In the genomic region with DNA sequence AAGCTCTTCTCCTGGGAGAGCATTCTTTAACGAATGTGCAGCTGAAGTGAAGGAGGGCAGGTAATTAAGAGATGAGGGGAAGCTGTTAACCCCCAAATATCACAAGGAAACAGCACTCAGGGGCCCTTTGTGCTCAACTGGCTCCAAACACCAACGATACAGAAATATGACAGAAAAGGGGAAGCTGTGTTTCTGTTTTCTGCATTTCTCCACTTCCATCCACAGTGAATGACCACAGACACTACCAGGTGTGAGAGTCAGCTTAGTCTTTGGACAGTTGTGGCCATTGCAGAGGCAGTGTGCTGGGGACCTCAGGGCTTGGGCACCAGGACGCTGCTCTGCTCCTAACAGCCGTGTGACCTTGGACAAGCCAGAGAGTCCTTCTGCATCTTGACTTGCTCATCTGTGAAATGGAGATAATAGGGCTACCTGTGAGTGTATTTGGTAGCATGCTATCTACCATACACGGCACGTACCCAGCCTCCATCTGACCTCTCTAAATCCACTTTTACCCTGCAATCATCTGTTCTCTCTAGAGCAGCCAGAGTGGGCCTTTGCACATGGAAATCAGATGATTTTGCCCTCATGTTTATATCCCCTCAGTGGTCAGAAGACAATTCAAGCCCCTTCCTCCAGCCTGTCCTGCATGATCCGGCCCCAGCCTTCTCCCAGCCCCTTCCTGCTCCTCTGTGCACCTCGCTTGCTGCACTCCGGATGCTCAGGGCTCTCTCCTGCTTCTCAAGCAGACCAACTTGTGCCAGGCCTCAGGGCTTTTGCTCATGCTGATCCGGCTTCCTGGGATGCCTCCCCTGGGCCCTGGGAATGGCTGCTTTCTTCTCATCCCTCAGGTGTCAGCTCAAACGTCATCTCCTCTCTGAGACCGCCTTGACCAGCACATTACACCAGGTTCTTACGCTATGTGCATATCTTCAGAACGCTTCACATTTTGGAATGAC, we compare ENCODE assay signal across 18 cellular contexts. TPM values are rescaled to one million over a fixed set of nuclear protein-coding genes. Genes with fewer than 3 reads are reported as not detected.
A peak's percentile ranks its signal among the peaks of the same experiment; 100 is the strongest.
DNase-seq lines count a peak whose midpoint lies in the region; ATAC-seq, FAIRE-seq and TF ChIP-seq lines count a peak whose summit lies in the region.
"Had no signal": no experiment of that assay in that cellular context is flagged by ENCODE, and none has a peak within 500 bp of the region (broad histone marks: within the 10 kb centered on the region; RNA-seq: fewer than 3 reads in every experiment).

No MANE protein-coding gene starts in this region.

- no peak overlapping the region for H3K4me2 ChIP-seq in H9 (ENCODE audit: insufficient read depth, insufficient read length, low read length)

- no peaks in the 10 kb centered on the region for H3K79me2 ChIP-seq in H9 (ENCODE audit: insufficient read depth, low read length)

- H3K36me3 ChIP-seq in colonic mucosa (no peaks in the 10 kb centered on the region), rectal smooth muscle tissue (ENCODE audit: control insufficient read depth, insufficient read depth, low read length) (no peaks in the 10 kb centered on the region), upper lobe of left lung (no peaks in the 10 kb centered on the region)

- no peaks in the 10 kb centered on the region for H4K20me1 ChIP-seq in H9 (ENCODE audit: control insufficient read depth, insufficient read depth, insufficient read length)

- no peak overlapping the region for H3T11ph ChIP-seq in H9 (ENCODE audit: low read length)

- H2BK5ac ChIP-seq in H9 (ENCODE audit: insufficient read length, low read length): no peak overlapping the region

- peak; percentile 71 for FAIRE-seq in GM12892 (lab: Jason Lieb, UNC)
- FAIRE-seq: H54 had no signal

- no peak overlapping the region for H4K8ac ChIP-seq in H9 (replicated peaks; ENCODE audit: insufficient read length, low read depth, low read length)

- intact Hi-C loops in colonic mucosa (cut with DNase I): no loop called here

- no peak overlapping the region for H4K5ac ChIP-seq in H9 (ENCODE audit: insufficient read length, low read depth, low read length)

- no peak overlapping the region for H3K27ac Mint-ChIP-seq in H9
- H3K27ac Mint-ChIP-seq: dendritic cell treated with granulocyte-macrophage colony-stimulating factor and Interleukin-4, amounts not matched to agents 40 ng/mL and 50 ng/mL, for 4 days had no signal

- H3K4ac ChIP-seq in H9 (ENCODE audit: low read depth, low read length): no peak overlapping the region

- H3K4me3 ChIP-seq in NB4 (ENCODE audit: low read depth, low read length): no peak overlapping the region
- no peak overlapping the region for H3K4me3 ChIP-seq in colonic mucosa
- no peak overlapping the region for H3K4me3 ChIP-seq in rectal smooth muscle tissue (ENCODE audit: low read length)
- H3K4me3 ChIP-seq in upper lobe of left lung: no peak overlapping the region
- H3K4me3 ChIP-seq: psoas muscle had no signal

- H3K4me1 ChIP-seq in colonic mucosa (peaks cover 6% of the 10 kb centered on the region), rectal smooth muscle tissue (ENCODE audit: control insufficient read depth, insufficient read depth, low read length) (peaks cover 3% of the 10 kb centered on the region), H9 (ENCODE audit: insufficient read depth, low read length) (no peaks in the 10 kb centered on the region), upper lobe of left lung (peaks cover 38 to 58% (median 54%) of the 10 kb centered on the region in 4 donors)

- no peak overlapping the region for H2AFZ ChIP-seq in H9 (ENCODE audit: low read length)

- no peak overlapping the region for H2BK120ac ChIP-seq in H9 (ENCODE audit: low read depth, low read length, poor library complexity, severe bottlenecking)

- H3K27me3 Mint-ChIP-seq in H9 (ENCODE audit: low read depth): peaks cover 9% of the 10 kb centered on the region

- DNase-seq in GM12892 (ENCODE audit: insufficient read length) (no peak), NB4 (ENCODE audit: low read depth) (peak; percentile 23), colonic mucosa (peak; percentile 16), NCI-H748 (lab: John Stamatoyannopoulos, UW; ENCODE audit: unreplicated experiment) (no peak), H9 (no peak), upper lobe of left lung (no peak)
- DNase-seq: amniotic stem cell; NCI-H1105 treated with DMSO at 0.1 percent for 48 hours; NCI-H345; psoas muscle; stimulated activated CD4-positive, alpha-beta T cell treated with anti-CD3 and anti-CD28 coated beads, Interleukin-2, amount 100 ng/mL, for 24 hours had no signal

- H3K9me3 ChIP-seq in colonic mucosa (no peaks in the 10 kb centered on the region), H9 (ENCODE audit: control insufficient read depth, low read depth, low read length) (no peaks in the 10 kb centered on the region), upper lobe of left lung (no peaks in the 10 kb centered on the region)
- H3K9me3 ChIP-seq: psoas muscle had no signal

- H3K18ac ChIP-seq in H9 (ENCODE audit: insufficient read length, low read depth, low read length): no peak overlapping the region

- H3K14ac ChIP-seq in H9 (ENCODE audit: insufficient read depth, low read length): no peak overlapping the region; the same call in 1 of the 2 replicates

- TF ChIP-seq CTCF in NB4 (IDR thresholded peaks at IDR 0.05; ENCODE audit: low read depth, low read length) (no peak), colonic mucosa (IDR thresholded peaks at IDR 0.05) (no peak), H9 (conservative IDR thresholded peaks at IDR 0.05) (no peak), upper lobe of left lung (IDR thresholded peaks at IDR 0.05) (no peak)

- H3K9ac ChIP-seq in colonic mucosa (ENCODE audit: low read depth in 2 of 2, low read length in 2 of 2) (no peak overlapping the region), rectal smooth muscle tissue (ENCODE audit: low read length) (peak overlapping the region; percentile 12), H9 (ENCODE audit: extremely low read depth, insufficient read length, low read length) (no peak overlapping the region)

- H3K27ac ChIP-seq in colonic mucosa (no peak overlapping the region), rectal smooth muscle tissue (ENCODE audit: low read depth, low read length) (no peak overlapping the region), H9 (ENCODE audit: insufficient read length, low read depth, low read length) (no peak overlapping the region), upper lobe of left lung (no peak overlapping the region)
- H3K27ac ChIP-seq: psoas muscle had no signal

- no peak overlapping the region for H4K91ac ChIP-seq in H9 (ENCODE audit: insufficient read length, low read depth, low read length)

- peaks cover 16 to 29% of the 10 kb centered on the region in 2 experiments for H3K4me1 Mint-ChIP-seq in H9

- no peak overlapping the region for H3K56ac ChIP-seq in H9 (ENCODE audit: insufficient read length, low read depth, low read length)

- no peak overlapping the region for H3K23ac ChIP-seq in H9 (ENCODE audit: insufficient read length, low read depth, low read length)

- TF ChIP-seq POLR2A in GM12892 (IDR thresholded peaks at IDR 0.05; ENCODE audit: low read depth, low read length) (no peak), NB4 (IDR thresholded peaks at IDR 0.05; ENCODE audit: extremely low read depth, insufficient read length) (no peak), upper lobe of left lung (IDR thresholded peaks at IDR 0.05) (no peak)

- TF ChIP-seq EP300 in upper lobe of left lung (IDR thresholded peaks at IDR 0.05): no peak

- H2AK5ac ChIP-seq in H9 (ENCODE audit: insufficient read length, low read length): no peak overlapping the region

- ATAC-seq in HG02571 (IDR thresholded peaks at IDR 0.05; ENCODE audit: unreplicated experiment) (no peak), upper lobe of left lung (ENCODE audit: low FRiP score in 2 of 2) (no peak)
- ATAC-seq: psoas muscle had no signal

- no peak overlapping the region for H2BK15ac ChIP-seq in H9 (ENCODE audit: low read depth, low read length)

- H2BK20ac ChIP-seq in H9 (ENCODE audit: low read depth, low read length, poor library complexity, severe bottlenecking): no peak overlapping the region

- no peaks in the 10 kb centered on the region for H3K27me3 ChIP-seq in colonic mucosa
- no peaks in the 10 kb centered on the region for H3K27me3 ChIP-seq in rectal smooth muscle tissue (ENCODE audit: control insufficient read depth, insufficient read depth, low read length)
- H3K27me3 ChIP-seq in H9 (ENCODE audit: insufficient read depth, low read length): no peaks in the 10 kb centered on the region
- no peaks in the 10 kb centered on the region for H3K27me3 ChIP-seq in upper lobe of left lung

- no peaks in the 10 kb centered on the region; a peak in 1 of 5 replicates for H3K9me3 Mint-ChIP-seq in H9
- H3K9me3 Mint-ChIP-seq: CD14-positive monocyte; dendritic cell treated with granulocyte-macrophage colony-stimulating factor and Interleukin-4, amounts not matched to agents 40 ng/mL and 50 ng/mL, for 4 days had no signal

- H3K79me1 ChIP-seq in H9 (ENCODE audit: insufficient read depth, low read depth, low read length, poor library complexity, severe bottlenecking): no peaks in the 10 kb centered on the region

- no peaks in the 10 kb centered on the region for H3K23me2 ChIP-seq in H9 (ENCODE audit: insufficient read length, low read depth, low read length, poor library complexity, severe bottlenecking)

- no peak overlapping the region for H2BK12ac ChIP-seq in H9 (ENCODE audit: insufficient read length, low read depth, low read length)

- no CpG with 5 or more reads among the region's 14 CpGs for WGBS in H9 (ENCODE audit: extremely low coverage, insufficient read length, low lambda C conversion rate)
- WGBS in upper lobe of left lung, 2 donors: 79 to 81% methylated on average over 14 of the region's 14 CpGs

- no peak overlapping the region for H3K4me3 Mint-ChIP-seq in H9
- H3K4me3 Mint-ChIP-seq: dendritic cell treated with granulocyte-macrophage colony-stimulating factor and Interleukin-4, amounts not matched to agents 40 ng/mL and 50 ng/mL, for 4 days had no signal

- no peaks in the 10 kb centered on the region for H3K36me3 Mint-ChIP-seq in H9 (ENCODE audit: insufficient read depth in 1 of 3, low read depth in 3 of 3)
- H3K36me3 Mint-ChIP-seq: CD14-positive monocyte had no signal

RNA-seq across cellular contexts. Expression of a gene that starts 4.7 kb away (rescaled TPM):
- polyA plus RNA-seq in GM12892 (2012; ENCODE audit: missing spikeins): 0.13 TPM
- total RNA-seq in colonic mucosa: 100 to 1,000 TPM; 116 to 130 TPM
- total RNA-seq in H9 (2021): 2.5 TPM in 2 replicates
- 100 to 1,000 TPM in 3 of 6 donors, 10 to 100 TPM in 3; 71.3 to 191 (median 120) TPM for total RNA-seq in upper lobe of left lung
- total RNA-seq: mononuclear cell had no signal
- polyA plus RNA-seq: CD14-positive monocyte had no signal

RNA-seq across cellular contexts. Expression of a gene that starts 45.9 kb away (rescaled TPM):
- polyA plus RNA-seq in GM12892 (2012; ENCODE audit: missing spikeins): not detected
- not detected for total RNA-seq in colonic mucosa
- total RNA-seq in H9 (2021): not detected in 2 replicates
- total RNA-seq in upper lobe of left lung: 1 to 10 TPM in 1 of 6 donors, not detected in 5; 2.1 TPM
- total RNA-seq: mononuclear cell, RPMI7951 had no signal
- polyA plus RNA-seq: CD14-positive monocyte had no signal

Comparison
In these comparisons a context has a peak if more than half of its experiments do, and no peak if none do; other contexts are left out.
1. DNase-seq: peak in NB4 (single experiment) and colonic mucosa (single experiment); none in GM12892 (single experiment), NCI-H748 (single experiment), H9 (single experiment) and upper lobe of left lung (0 of 2).
2. RNA of a gene that starts 4.7 kb away (total RNA-seq): 71.3 to 191 TPM in upper lobe of left lung and 116 to 130 TPM in colonic mucosa; 2.5 TPM in H9; every median in the first group is over 10 times any median in the second.